18 cellular contexts compared by ENCODE assay signal in the genomic region with DNA sequence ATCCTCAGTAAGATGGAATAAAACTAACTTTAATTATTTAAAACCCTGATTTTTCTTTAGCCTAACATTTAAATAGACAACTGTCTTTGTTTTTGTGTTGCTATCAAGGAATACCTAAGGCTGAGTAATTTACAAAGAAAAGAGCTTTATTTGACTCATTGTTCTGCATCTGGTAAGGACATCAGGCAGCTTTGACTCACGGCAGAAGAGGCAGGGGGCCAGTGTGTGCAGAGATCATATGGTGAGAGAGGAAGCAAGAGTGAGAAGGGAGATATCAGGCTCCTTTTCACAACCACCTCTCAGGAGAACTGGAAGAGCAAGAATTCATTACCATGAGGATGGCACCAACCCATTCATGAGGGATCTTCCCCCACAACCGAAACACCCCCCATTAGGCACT.
A peak's percentile ranks its signal among the peaks of the same experiment; 100 is the strongest.
DNase-seq lines count a peak whose midpoint lies in the region; ATAC-seq and TF ChIP-seq lines count a peak whose summit lies in the region.
"Had no signal": no experiment of that assay in that cellular context is flagged by ENCODE, and none has a peak within 500 bp of the region (broad histone marks: within the 10 kb centered on the region; RNA-seq: fewer than 3 reads in every experiment).

No MANE protein-coding gene starts in this region.

- H3K4me3 Mint-ChIP-seq in brain = peak overlapping the region in 3 of 5 experiments; percentile 6 to 51 (median 18)
- H3K4me3 Mint-ChIP-seq: activated CD4-positive, alpha-beta memory T cell treated with anti-CD3 and anti-CD28 coated beads, Interleukin-2, amount 10 ng/mL, durations not matched to agents 7 days and 5 days; CD14-positive monocyte; naive thymus-derived CD4-positive, alpha-beta T cell had no signal

- TF ChIP-seq CTCF in brain (conservative IDR thresholded peaks at IDR 0.05) = no peak

- H3K4me1 Mint-ChIP-seq in brain = peaks cover 48% of the 10 kb centered on the region
- H3K4me1 Mint-ChIP-seq: activated CD4-positive, alpha-beta memory T cell treated with anti-CD3 and anti-CD28 coated beads, Interleukin-2, amount 10 ng/mL, durations not matched to agents 7 days and 5 days; CD14-positive monocyte; naive thymus-derived CD4-positive, alpha-beta T cell had no signal

- H3K9me3 Mint-ChIP-seq in brain = no peaks in the 10 kb centered on the region
- H3K9me3 Mint-ChIP-seq: activated CD4-positive, alpha-beta memory T cell treated with anti-CD3 and anti-CD28 coated beads, Interleukin-2, amount 10 ng/mL, durations not matched to agents 7 days and 5 days; CD14-positive monocyte had no signal

- ATAC-seq in GM19397 (IDR thresholded peaks at IDR 0.05; ENCODE audit: unreplicated experiment) = no peak
- ATAC-seq: left cardiac atrium; naive thymus-derived CD4-positive, alpha-beta T cell had no signal

- no peaks in the 10 kb centered on the region for H3K36me3 Mint-ChIP-seq in brain
- H3K36me3 Mint-ChIP-seq: CD14-positive monocyte; naive thymus-derived CD4-positive, alpha-beta T cell had no signal

- H3K27me3 Mint-ChIP-seq in brain = no peaks in the 10 kb centered on the region
- H3K27me3 Mint-ChIP-seq: activated CD4-positive, alpha-beta memory T cell treated with anti-CD3 and anti-CD28 coated beads, Interleukin-2, amount 10 ng/mL, durations not matched to agents 7 days and 5 days; naive thymus-derived CD4-positive, alpha-beta T cell had no signal

- DNase-seq in LHCN-M2 (ENCODE audit: low read depth) = peak; percentile 90
- peak; percentile 19 for DNase-seq in inferior parietal cortex (ENCODE audit: extremely low spot score)
- DNase-seq in smooth muscle cell of the brain vasculature (ENCODE audit: low read depth, low spot score) = peak; percentile 41
- DNase-seq in RPMI8226 = no peak
- DNase-seq in NCI-H2171 treated with DMSO at 0.1 percent for 48 hours (lab: John Stamatoyannopoulos, UW) = no peak
- DNase-seq: activated CD4-positive, alpha-beta memory T cell treated with anti-CD3 and anti-CD28 coated beads, Interleukin-2, amount 10 ng/mL, durations not matched to agents 7 days and 5 days; amniotic stem cell; effector CD4-positive, alpha-beta T cell; left cardiac atrium; naive thymus-derived CD4-positive, alpha-beta T cell; NCI-H1436; NCI-H524 treated with DMSO at 0.1 percent for 48 hours; sigmoid colon; stimulated activated naive CD4-positive, alpha-beta T cell treated with Interleukin-2 at 50 U/mL for 16 hours; T-helper 9 cell had no signal

- H3K27ac Mint-ChIP-seq in brain = peak overlapping the region; percentile 5 to 87 (median 12)
- H3K27ac Mint-ChIP-seq: activated CD4-positive, alpha-beta memory T cell treated with anti-CD3 and anti-CD28 coated beads, Interleukin-2, amount 10 ng/mL, durations not matched to agents 7 days and 5 days; CD14-positive monocyte; naive thymus-derived CD4-positive, alpha-beta T cell had no signal

Comparison
In these comparisons a context has a peak if more than half of its experiments do, and no peak if none do; other contexts are left out.
1. DNase-seq: peak in LHCN-M2 (single experiment), inferior parietal cortex (single experiment) and smooth muscle cell of the brain vasculature (single experiment); none in RPMI8226 (single experiment) and NCI-H2171 treated with DMSO at 0.1 percent for 48 hours (single experiment).